In genomic region chr9:127967151-127967809, GRCh38 we compare ENCODE assay signal across 1 cellular context.
TF ChIP-seq lines count a peak whose summit lies in the region.

No MANE protein-coding gene starts in this region.

TF ChIP-seq in HCT116, 20 proteins besides CTCF, POLR2A, EP300 and RAD21 (continued from another document):
- TF ChIP-seq EGR1 (IDR thresholded peaks at IDR 0.05; ENCODE audit: low read depth) = no peak
- no peak for TF ChIP-seq TCF7L2 (IDR thresholded peaks at IDR 0.05; ENCODE audit: borderline replicate concordance, extremely low read depth, insufficient read depth, insufficient read length)
